ENCODE assay signal across 18 cellular contexts in the genomic region with DNA sequence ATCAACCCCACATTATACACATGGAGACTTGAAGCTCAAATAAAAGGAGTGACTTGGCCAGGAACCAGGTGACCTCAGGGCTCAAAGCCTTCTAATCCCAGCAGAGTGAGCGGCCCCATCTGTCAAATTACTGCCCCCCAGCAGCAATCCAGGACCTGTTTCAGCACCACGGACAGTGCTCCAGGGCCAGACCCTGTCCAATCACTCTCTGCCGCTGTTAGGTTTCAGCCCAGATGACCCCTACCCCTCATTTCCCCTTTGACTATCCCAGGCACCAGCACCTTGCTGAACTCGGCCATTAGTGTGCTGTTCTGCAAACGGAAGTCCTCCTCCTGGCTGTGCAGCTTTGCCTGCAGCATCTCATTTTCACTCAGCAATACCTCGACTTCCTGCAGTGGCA. TPM values are rescaled to one million over a fixed set of nuclear protein-coding genes. Genes with fewer than 3 reads are reported as not detected.
DNase-seq lines count a peak whose midpoint lies in the region; ATAC-seq lines count a peak whose summit lies in the region.
"Had no signal": no experiment of that assay in that cellular context is flagged by ENCODE, and none has a peak within 500 bp of the region (broad histone marks: within the 10 kb centered on the region; RNA-seq: fewer than 3 reads in every experiment).

No MANE protein-coding gene starts in this region.

- H3K27me3 ChIP-seq in trophoblast cell (ENCODE audit: insufficient read depth, low read length), result no peaks in the 10 kb centered on the region

- peaks cover 37% of the 10 kb centered on the region for H3K4me1 Mint-ChIP-seq in activated naive CD8-positive, alpha-beta T cell treated with anti-CD3 and anti-CD28 coated beads, Interleukin-2, amount 50 U/mL, for 24 hours
- H3K4me1 Mint-ChIP-seq in activated naive CD8-positive, alpha-beta T cell treated with anti-CD3 and anti-CD28 coated beads for 36 hours, result peaks cover 24% of the 10 kb centered on the region

- no peak overlapping the region for H4K91ac ChIP-seq in trophoblast cell (ENCODE audit: low read depth, low read length)

- H3K79me2 ChIP-seq in trophoblast cell (ENCODE audit: control insufficient read depth, insufficient read depth, low read length, poor library complexity), result peaks cover 2% of the 10 kb centered on the region

- H3K9me3 Mint-ChIP-seq in activated naive CD8-positive, alpha-beta T cell treated with anti-CD3 and anti-CD28 coated beads, Interleukin-2, amount 50 U/mL, for 24 hours, result no peaks in the 10 kb centered on the region
- H3K9me3 Mint-ChIP-seq in activated naive CD8-positive, alpha-beta T cell treated with anti-CD3 and anti-CD28 coated beads for 36 hours, result no peaks in the 10 kb centered on the region
- H3K9me3 Mint-ChIP-seq: effector memory CD8-positive, alpha-beta T cell had no signal

- H3K4me1 ChIP-seq in trophoblast cell (ENCODE audit: control insufficient read depth in 1 of 2, insufficient read depth in 2 of 2, low read length in 2 of 2), result peaks cover 0 to 2% of the 10 kb centered on the region in 2 experiments

- H3K4ac ChIP-seq in trophoblast cell (ENCODE audit: low read depth, low read length), result no peak overlapping the region

- H3K4me3 ChIP-seq in trophoblast cell (ENCODE audit: low read depth, low read length), result no peak overlapping the region
- H3K4me3 ChIP-seq: thoracic aorta had no signal

- no peak overlapping the region for H3K14ac ChIP-seq in trophoblast cell (ENCODE audit: low read length)

- no peak overlapping the region for H3K23ac ChIP-seq in trophoblast cell (ENCODE audit: low read length)

- peaks cover 35% of the 10 kb centered on the region for H3K36me3 Mint-ChIP-seq in activated naive CD8-positive, alpha-beta T cell treated with anti-CD3 and anti-CD28 coated beads, Interleukin-2, amount 50 U/mL, for 24 hours (ENCODE audit: low read depth)
- peaks cover 39% of the 10 kb centered on the region for H3K36me3 Mint-ChIP-seq in activated naive CD8-positive, alpha-beta T cell treated with anti-CD3 and anti-CD28 coated beads for 36 hours

- H3K27me3 Mint-ChIP-seq in activated naive CD8-positive, alpha-beta T cell treated with anti-CD3 and anti-CD28 coated beads, Interleukin-2, amount 50 U/mL, for 24 hours, result no peaks in the 10 kb centered on the region
- no peaks in the 10 kb centered on the region for H3K27me3 Mint-ChIP-seq in activated naive CD8-positive, alpha-beta T cell treated with anti-CD3 and anti-CD28 coated beads for 36 hours
- H3K27me3 Mint-ChIP-seq: effector memory CD8-positive, alpha-beta T cell had no signal

- peak overlapping the region; percentile 31 for H3K27ac Mint-ChIP-seq in activated naive CD8-positive, alpha-beta T cell treated with anti-CD3 and anti-CD28 coated beads, Interleukin-2, amount 50 U/mL, for 24 hours
- H3K27ac Mint-ChIP-seq in activated naive CD8-positive, alpha-beta T cell treated with anti-CD3 and anti-CD28 coated beads for 36 hours, result no peak overlapping the region

- H3K79me1 ChIP-seq in trophoblast cell (ENCODE audit: low read length), result peaks cover 4% of the 10 kb centered on the region

- no CpG with 5 or more reads among the region's 6 CpGs for WGBS in trophoblast cell (ENCODE audit: extremely low coverage, insufficient coverage, insufficient read length)

- H2AK5ac ChIP-seq in trophoblast cell (ENCODE audit: low read length), result no peak overlapping the region

- H2AFZ ChIP-seq in trophoblast cell (ENCODE audit: insufficient read depth, low read length, poor library complexity), result no peak overlapping the region

- ATAC-seq in activated naive CD8-positive, alpha-beta T cell treated with anti-CD3 and anti-CD28 coated beads, Interleukin-2, amount 50 U/mL, for 24 hours, result no peak
- ATAC-seq: effector memory CD8-positive, alpha-beta T cell; right cardiac atrium had no signal

- H2BK12ac ChIP-seq in trophoblast cell (ENCODE audit: low read length), result no peak overlapping the region

- no peak overlapping the region for H4K8ac ChIP-seq in trophoblast cell (ENCODE audit: low read depth, low read length)

- DNase-seq in activated naive CD8-positive, alpha-beta T cell treated with anti-CD3 and anti-CD28 coated beads, Interleukin-2, amount 50 U/mL, for 24 hours, result no peak
- DNase-seq in activated naive CD8-positive, alpha-beta T cell treated with anti-CD3 and anti-CD28 coated beads for 36 hours, result no peak
- DNase-seq in NCI-H82 (lab: John Stamatoyannopoulos, UW) (peak; percentile 71), ecto neural progenitor cell (ENCODE audit: low spot score) (peak; percentile 49), trophoblast cell (no peak), hepatic stellate cell (ENCODE audit: low spot score) (no peak), T1000 (lab: John Stamatoyannopoulos, UW) (no peak), SW480 (ENCODE audit: low spot score) (no peak)
- DNase-seq: activated CD4-positive, alpha-beta T cell treated with anti-CD3 and anti-CD28 coated beads for 1 hour; activated gamma-delta T cell treated with Interleukin-2 at 50 U/mL for 16 hours; CD4-positive, CD25-positive, alpha-beta regulatory T cell; DMS153; effector memory CD8-positive, alpha-beta T cell; NCI-H1092; NCI-H526; occipital lobe; right cardiac atrium had no signal

- H3K27ac ChIP-seq in trophoblast cell (ENCODE audit: low read depth, low read length), result no peak overlapping the region
- H3K27ac ChIP-seq: thoracic aorta had no signal

- H4K12ac ChIP-seq in trophoblast cell (ENCODE audit: low read depth, low read length), result peak overlapping the region; percentile 9

- no peak overlapping the region for H3K4me2 ChIP-seq in trophoblast cell (ENCODE audit: low read length)

- no peaks in the 10 kb centered on the region for H3K9me3 ChIP-seq in trophoblast cell (ENCODE audit: insufficient read depth, low read depth, low read length)
- H3K9me3 ChIP-seq: thoracic aorta had no signal

- H2BK120ac ChIP-seq in trophoblast cell (ENCODE audit: insufficient read depth, low read length, poor library complexity), result no peak overlapping the region

- no peak overlapping the region for H3K9ac ChIP-seq in trophoblast cell (ENCODE audit: low read length)

- no peak overlapping the region for H3K4me3 Mint-ChIP-seq in activated naive CD8-positive, alpha-beta T cell treated with anti-CD3 and anti-CD28 coated beads, Interleukin-2, amount 50 U/mL, for 24 hours
- no peak overlapping the region for H3K4me3 Mint-ChIP-seq in activated naive CD8-positive, alpha-beta T cell treated with anti-CD3 and anti-CD28 coated beads for 36 hours

- H3K36me3 ChIP-seq in trophoblast cell (ENCODE audit: control insufficient read depth in 1 of 2, insufficient read depth in 2 of 2, low read length in 2 of 2), result peaks cover 23% of the 10 kb centered on the region in 2 experiments

- H3K18ac ChIP-seq in trophoblast cell (ENCODE audit: low read length), result no peak overlapping the region

- no peak overlapping the region for H2BK5ac ChIP-seq in trophoblast cell (ENCODE audit: low read depth, low read length, poor library complexity)

RNA-seq across cellular contexts. Expression of a gene that starts 5.1 kb away (rescaled TPM):
- 10 to 100 TPM; 53.7 to 54.3 TPM for total RNA-seq in activated naive CD8-positive, alpha-beta T cell treated with anti-CD3 and anti-CD28 coated beads for 36 hours
- 13.3 and 14.0 TPM in 2 replicates for polyA plus RNA-seq in trophoblast cell (2013)

RNA-seq across cellular contexts. Expression of a gene that starts 25.3 kb away (rescaled TPM):
- 1 to 10 TPM; 1.2 to 1.3 TPM for total RNA-seq in activated naive CD8-positive, alpha-beta T cell treated with anti-CD3 and anti-CD28 coated beads for 36 hours
- polyA plus RNA-seq in trophoblast cell (2013), result 1.5 and 1.9 TPM in 2 replicates

RNA-seq across cellular contexts. Expression of a gene that starts 39.6 kb away (rescaled TPM):
- total RNA-seq in activated naive CD8-positive, alpha-beta T cell treated with anti-CD3 and anti-CD28 coated beads for 36 hours, result 10 to 100 TPM; 57.3 to 59.5 TPM
- polyA plus RNA-seq in trophoblast cell (2013), result 56.7 and 57.3 TPM in 2 replicates

RNA-seq across cellular contexts. Expression of a gene that starts 46.2 kb away (rescaled TPM):
- total RNA-seq in activated naive CD8-positive, alpha-beta T cell treated with anti-CD3 and anti-CD28 coated beads for 36 hours, result 10 to 100 TPM; 21.0 to 23.3 TPM
- 25.5 and 26.5 TPM in 2 replicates for polyA plus RNA-seq in trophoblast cell (2013)

Comparison
In these comparisons a context has a peak if more than half of its experiments do, and no peak if none do; other contexts are left out.
1. DNase-seq: peak in NCI-H82 (single experiment) and ecto neural progenitor cell (single experiment); none in activated naive CD8-positive, alpha-beta T cell treated with anti-CD3 and anti-CD28 coated beads, Interleukin-2, amount 50 U/mL, for 24 hours (single experiment), activated naive CD8-positive, alpha-beta T cell treated with anti-CD3 and anti-CD28 coated beads for 36 hours (single experiment), trophoblast cell (0 of 2), hepatic stellate cell (single experiment), T1000 (single experiment) and SW480 (single experiment).